In the genomic region with DNA sequence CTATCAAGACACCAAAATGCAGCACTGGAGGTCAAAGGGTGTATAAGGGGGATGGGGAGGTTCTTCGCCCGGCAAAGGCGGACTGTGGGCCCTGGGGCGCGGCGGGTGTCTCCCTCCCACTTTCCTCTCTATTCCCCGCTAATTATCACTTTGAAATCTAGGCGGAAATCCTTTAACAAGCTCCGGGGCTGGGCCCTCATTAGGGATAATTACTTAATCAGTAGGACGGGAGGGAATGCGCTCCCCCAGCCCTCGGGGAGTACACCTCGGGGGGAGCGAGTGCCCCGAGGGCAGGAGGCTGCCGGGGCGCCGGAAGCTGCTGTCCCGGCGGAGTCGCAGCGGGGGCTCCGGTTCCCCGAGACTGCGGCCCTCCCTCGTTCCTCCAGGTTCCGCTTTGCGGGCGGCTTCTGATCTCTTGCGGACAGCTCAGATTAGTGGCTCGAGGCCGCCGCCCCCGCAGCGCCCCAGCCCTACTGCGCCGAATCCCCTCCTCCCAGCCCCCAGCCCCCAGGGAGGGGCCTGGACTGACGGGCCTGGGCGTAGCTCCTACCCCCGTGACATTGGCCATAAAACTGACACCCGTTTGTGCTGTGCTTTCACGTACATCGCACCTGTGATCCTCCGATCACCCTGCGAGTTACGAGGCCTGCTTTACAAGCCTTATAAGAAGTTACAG, we compare ENCODE assay signal across 8 cellular contexts. TPM values are rescaled to one million over a fixed set of nuclear protein-coding genes. Genes with fewer than 3 reads are reported as not detected.
A peak's percentile ranks its signal among the peaks of the same experiment; 100 is the strongest.
DNase-seq lines count a peak whose midpoint lies in the region; ATAC-seq and TF ChIP-seq lines count a peak whose summit lies in the region.

No MANE protein-coding gene starts in this region.

- peaks cover 26% of the 10 kb centered on the region for H3K27me3 Mint-ChIP-seq in activated naive CD8-positive, alpha-beta T cell treated with anti-CD3 and anti-CD28 coated beads, Interleukin-2, amount 50 U/mL, for 24 hours

- peak; percentile 46 for TF ChIP-seq POLR2A in GM10847 (IDR thresholded peaks at IDR 0.05; ENCODE audit: extremely low read depth, insufficient read length)

- H3K4me3 Mint-ChIP-seq in activated naive CD8-positive, alpha-beta T cell treated with anti-CD3 and anti-CD28 coated beads, Interleukin-2, amount 50 U/mL, for 24 hours, result peak overlapping the region; percentile 79

- DNase-seq in T follicular helper cell (ENCODE audit: low read depth) (peak; percentile 37), hypothalamus (lab: John Stamatoyannopoulos, UW) (peak in 40 of 51 donors; percentile 6 to 73 (median 33)), skeletal muscle cell (ENCODE audit: low read depth) (no peak), occipital lobe (lab: John Stamatoyannopoulos, UW) (no peak)
- DNase-seq in activated naive CD8-positive, alpha-beta T cell treated with anti-CD3 and anti-CD28 coated beads, Interleukin-2, amount 50 U/mL, for 24 hours, result peak; percentile 78

- peak overlapping the region; percentile 39 for H3K4me3 ChIP-seq in skeletal muscle cell (ENCODE audit: low read depth, low read length)

- no peaks in the 10 kb centered on the region for H3K9me3 Mint-ChIP-seq in activated naive CD8-positive, alpha-beta T cell treated with anti-CD3 and anti-CD28 coated beads, Interleukin-2, amount 50 U/mL, for 24 hours

- H3K36me3 Mint-ChIP-seq in activated naive CD8-positive, alpha-beta T cell treated with anti-CD3 and anti-CD28 coated beads, Interleukin-2, amount 50 U/mL, for 24 hours (ENCODE audit: low read depth), result no peaks in the 10 kb centered on the region

- ATAC-seq in HG03175 (IDR thresholded peaks at IDR 0.05; ENCODE audit: unreplicated experiment) (peak; percentile 58), HG02885 (IDR thresholded peaks at IDR 0.05; ENCODE audit: poor library complexity, unreplicated experiment) (no peak)
- ATAC-seq in activated naive CD8-positive, alpha-beta T cell treated with anti-CD3 and anti-CD28 coated beads, Interleukin-2, amount 50 U/mL, for 24 hours, result peak; percentile 89

- peak overlapping the region; percentile 76 for H3K27ac Mint-ChIP-seq in activated naive CD8-positive, alpha-beta T cell treated with anti-CD3 and anti-CD28 coated beads, Interleukin-2, amount 50 U/mL, for 24 hours

- H3K4me1 Mint-ChIP-seq in activated naive CD8-positive, alpha-beta T cell treated with anti-CD3 and anti-CD28 coated beads, Interleukin-2, amount 50 U/mL, for 24 hours, result peaks cover 15% of the 10 kb centered on the region

RNA-seq across cellular contexts. Expression of a gene that starts 14.7 kb away (rescaled TPM):
- not detected for total RNA-seq in occipital lobe

RNA-seq across cellular contexts. Expression of a gene that starts 23.5 kb away (rescaled TPM):
- not detected for total RNA-seq in occipital lobe

RNA-seq across cellular contexts. Expression of a gene that starts 28.0 kb away (rescaled TPM):
- not detected for total RNA-seq in occipital lobe

RNA-seq across cellular contexts. Expression of a gene that starts 41.5 kb away (rescaled TPM):
- 31.2 TPM for total RNA-seq in occipital lobe

RNA-seq across cellular contexts. Expression of a gene that starts 47.5 kb away (rescaled TPM):
- total RNA-seq in occipital lobe, result 20.0 TPM

Comparison
In these comparisons a context has a peak if more than half of its experiments do, and no peak if none do; other contexts are left out.
1. DNase-seq: peak in T follicular helper cell (single experiment), activated naive CD8-positive, alpha-beta T cell treated with anti-CD3 and anti-CD28 coated beads, Interleukin-2, amount 50 U/mL, for 24 hours (single experiment) and hypothalamus (40 of 51); none in skeletal muscle cell (single experiment) and occipital lobe (single experiment).